In genomic region chr21:44328242-44328895, GRCh38 we compare ENCODE assay signal across 1 cellular context.
TF ChIP-seq lines count a peak whose summit lies in the region.

No MANE protein-coding gene starts in this region.

TF ChIP-seq in GM12878, 131 proteins besides CTCF, POLR2A, EP300 and RAD21:
- TF ChIP-seq POLR2AphosphoS2 (IDR thresholded peaks at IDR 0.05; ENCODE audit: low read depth, low read length) (peak; percentile 11; the same call in 1 of the 2 replicates), E2F8 (IDR thresholded peaks at IDR 0.05; ENCODE audit: low read depth, partially characterized antibody) (no peak), POLR2AphosphoS5 (IDR thresholded peaks at IDR 0.05; ENCODE audit: low read length) (peak; percentile 12; the same call in 1 of the 2 replicates)
